9 cellular contexts compared by ENCODE assay signal in genomic region chr14:77598366-77599050, GRCh38. TPM values are rescaled to one million over a fixed set of nuclear protein-coding genes. Genes with fewer than 3 reads are reported as not detected.
DNase-seq lines count a peak whose midpoint lies in the region; ATAC-seq, FAIRE-seq and TF ChIP-seq lines count a peak whose summit lies in the region.
"Had no signal": no experiment of that assay in that cellular context is flagged by ENCODE, and none has a peak within 500 bp of the region (broad histone marks: within the 10 kb centered on the region; RNA-seq: fewer than 3 reads in every experiment).

No MANE protein-coding gene starts in this region.

- peak overlapping the region; percentile 0 for H3K4me3 ChIP-seq in CD8-positive, alpha-beta T cell (ENCODE audit: low read depth, low read length)
- no peak overlapping the region for H3K4me3 ChIP-seq in MM.1S (ENCODE audit: low read length)
- 0 out of 2 replicates have a peak overlapping the region, but pooled peaks have one; percentile 42 for H3K4me3 ChIP-seq in GM12878
- H3K4me3 ChIP-seq in gastroesophageal sphincter, result no peak overlapping the region

- no peak for FAIRE-seq in GM12878 (lab: Jason Lieb, UNC)

- POLR2A ChIA-PET in CD8-positive, alpha-beta T cell (lab: Charles Lee), result no interaction called here
- POLR2A ChIA-PET in GM12878 (lab: Charles Lee), result interaction anchor here (0.9 kb wide), 1 partner anchor 9 kb away, joined by 3 read pairs; no protein-coding TSS in a partner anchor

- H3K4me2 ChIP-seq in MM.1S (ENCODE audit: low read depth, low read length) (peak overlapping the region; percentile 29; the same call in 1 of the 2 replicates), GM12878 (ENCODE audit: control insufficient read depth, insufficient read depth) (peak overlapping the region; percentile 46; the same call in 1 of the 2 replicates)

- TF ChIP-seq RAD21 in GM12878 (IDR thresholded peaks at IDR 0.05; ENCODE audit: insufficient read depth, low read depth, low read length), result no peak

- H3K9ac ChIP-seq in MM.1S (ENCODE audit: low read length), result no peak overlapping the region
- H3K9ac ChIP-seq in GM12878 (ENCODE audit: control insufficient read depth, insufficient read depth, low read length), result peak overlapping the region; percentile 15; the same call in 1 of the 2 replicates

- SMC1A ChIA-PET in GM12878 (lab: Charles Lee; ENCODE audit: uncharacterized antibody, unreplicated experiment), result interaction anchor here (0.9 to 2.3 kb wide), 3 partner anchors 9 to 16 kb away, joined by 3 to 17 read pairs (median 3); no protein-coding TSS in a partner anchor

- no peaks in the 10 kb centered on the region for H3K27me3 ChIP-seq in CD8-positive, alpha-beta T cell (ENCODE audit: insufficient read depth, low read length)
- no peaks in the 10 kb centered on the region for H3K27me3 ChIP-seq in MM.1S (replicated peaks; ENCODE audit: insufficient read depth, low read length)
- no peaks in the 10 kb centered on the region for H3K27me3 ChIP-seq in GM12878 (replicated peaks in 1 of 2; ENCODE audit: control insufficient read depth in 2 of 2, insufficient read depth in 2 of 2, low read length in 1 of 2)
- H3K27me3 ChIP-seq in gastroesophageal sphincter, result no peaks in the 10 kb centered on the region

- no peaks in the 10 kb centered on the region for H3K9me3 Mint-ChIP-seq in CD8-positive, alpha-beta T cell
- no peaks in the 10 kb centered on the region for H3K9me3 Mint-ChIP-seq in natural killer cell
- H3K9me3 Mint-ChIP-seq in endothelial cell (ENCODE audit: unreplicated experiment), result no peaks in the 10 kb centered on the region

- H3K4me1 Mint-ChIP-seq in CD8-positive, alpha-beta T cell (ENCODE audit: low read depth), result peaks cover 61% of the 10 kb centered on the region
- H3K4me1 Mint-ChIP-seq in natural killer cell, result peaks cover 55 to 58% of the 10 kb centered on the region in 2 donors
- H3K4me1 Mint-ChIP-seq in endothelial cell (ENCODE audit: unreplicated experiment), result peaks cover 11% of the 10 kb centered on the region

- DNase-seq in CD8-positive, alpha-beta T cell, result peak in 3 of 7 experiments; percentile 21 to 40 (median 22)
- DNase-seq in MM.1S (peak; percentile 14), GM12878 (ENCODE audit: low read depth, low spot score) (no peak), natural killer cell (peak; percentile 24), posterior cingulate gyrus (no peak), endothelial cell (ENCODE audit: low spot score) (no peak)
- DNase-seq: activated effector memory CD4-positive, alpha-beta T cell treated with Interleukin-2 at 50 U/mL for 16 hours had no signal

- WGBS in GM12878 (ENCODE audit: insufficient coverage, insufficient replicate concordance, low lambda C conversion rate, missing lambda C conversion rate), result 65% methylated on average over 3 of the region's 3 CpGs
- WGBS in gastroesophageal sphincter (ENCODE audit: low coverage in 1 of 2), 2 donors, result 77 to 81% methylated on average over 3 of the region's 3 CpGs

- no peaks in the 10 kb centered on the region for H3F3A ChIP-seq in MM.1S (ENCODE audit: insufficient read depth, low read length)

- H2AFZ ChIP-seq in MM.1S (ENCODE audit: low read length) (no peak overlapping the region), GM12878 (ENCODE audit: control insufficient read depth, low read depth, low read length) (no peak overlapping the region; the same call in 1 of the 2 replicates)

- peak overlapping the region; percentile 74 for H3K4me3 Mint-ChIP-seq in CD8-positive, alpha-beta T cell
- H3K4me3 Mint-ChIP-seq in natural killer cell, result peak overlapping the region; percentile 79
- no peak overlapping the region for H3K4me3 Mint-ChIP-seq in endothelial cell (ENCODE audit: unreplicated experiment)

- peaks cover 8% of the 10 kb centered on the region for H3K36me3 ChIP-seq in CD8-positive, alpha-beta T cell (ENCODE audit: insufficient read depth, low read length)
- H3K36me3 ChIP-seq in MM.1S (replicated peaks; ENCODE audit: insufficient read depth, low read length) (no peaks in the 10 kb centered on the region), GM12878 (ENCODE audit: control insufficient read depth in 2 of 2, insufficient read depth in 2 of 2, low read length in 1 of 2) (peaks cover 0 to 10% of the 10 kb centered on the region in 2 experiments; a peak in 1 of 4 replicates), gastroesophageal sphincter (peaks cover 0 to 28% of the 10 kb centered on the region in 2 donors)

- TF ChIP-seq POLR2A in GM12878 (IDR thresholded peaks at IDR 0.05; ENCODE audit: low read depth, low read length) (no peak), gastroesophageal sphincter (IDR thresholded peaks at IDR 0.05) (no peak), GM18505 (IDR thresholded peaks at IDR 0.05; ENCODE audit: borderline replicate concordance, extremely low read depth, insufficient read depth, insufficient read length) (no peak)

- peak overlapping the region; percentile 94 for H3K27ac Mint-ChIP-seq in CD8-positive, alpha-beta T cell
- H3K27ac Mint-ChIP-seq in natural killer cell (peak overlapping the region; percentile 92 to 94), endothelial cell (ENCODE audit: unreplicated experiment) (no peak overlapping the region)

- TF ChIP-seq EP300 in GM12878 (IDR thresholded peaks at IDR 0.05; ENCODE audit: borderline replicate concordance in 1 of 2, control insufficient read depth in 1 of 2, low read depth in 2 of 2, low read length in 2 of 2) (no peak), gastroesophageal sphincter (IDR thresholded peaks at IDR 0.05) (no peak)

- H3K79me2 ChIP-seq in MM.1S (ENCODE audit: low read length) (peaks cover 5% of the 10 kb centered on the region; the same call in 1 of the 2 replicates), GM12878 (ENCODE audit: control insufficient read depth, insufficient read depth, low read length) (peaks cover 16% of the 10 kb centered on the region)

- no peaks in the 10 kb centered on the region for H3K9me2 ChIP-seq in MM.1S (replicated peaks; ENCODE audit: insufficient read depth, low read length)

- no peaks in the 10 kb centered on the region for H3K27me3 Mint-ChIP-seq in CD8-positive, alpha-beta T cell (ENCODE audit: low read depth)
- no peaks in the 10 kb centered on the region for H3K27me3 Mint-ChIP-seq in natural killer cell (ENCODE audit: low read depth in 2 of 2)
- H3K27me3 Mint-ChIP-seq in endothelial cell (ENCODE audit: unreplicated experiment), result no peaks in the 10 kb centered on the region

- intact Hi-C loops in CD8-positive, alpha-beta T cell (cut with DNase I, micrococcal nuclease), result loop anchor here in 1 of 2 experiments (2.0 to 5.0 kb wide), 3 partner anchors 16 to 141 kb away; partner anchors contain the start of genes AHSA1, ALKBH1, SLIRP and VIPAS39
- intact Hi-C loops in GM12878 (cut with micrococcal nuclease; ENCODE audit: unreplicated experiment), result no loop called here
- intact Hi-C loops in natural killer cell (cut with micrococcal nuclease), result no loop called here
- intact Hi-C loops in posterior cingulate gyrus (cut with DNase I), result no loop called here

- H3K27ac ChIP-seq in CD8-positive, alpha-beta T cell (ENCODE audit: low read depth, low read length), result peak overlapping the region; percentile 24
- H3K27ac ChIP-seq in MM.1S (ENCODE audit: low read length) (no peak overlapping the region), GM12878 (ENCODE audit: control insufficient read depth, insufficient read depth) (peak overlapping the region; percentile 45), gastroesophageal sphincter (no peak overlapping the region)

- RAD21 ChIA-PET in GM12878 (lab: Charles Lee; ENCODE audit: unreplicated experiment), result interaction anchor here (2.4 kb wide), 1 partner anchor 9 kb away, joined by 13 read pairs; no protein-coding TSS in a partner anchor

- peak; percentile 86 for ATAC-seq in CD8-positive, alpha-beta T cell
- ATAC-seq in GM12878, result peak; percentile 79
- ATAC-seq in natural killer cell, result peak; percentile 74 to 90 (median 80)
- ATAC-seq in gastroesophageal sphincter, result no peak
- no peak for ATAC-seq in GM18505 (IDR thresholded peaks at IDR 0.05; ENCODE audit: unreplicated experiment)

- no peak for TF ChIP-seq CTCF in CD8-positive, alpha-beta T cell (IDR thresholded peaks at IDR 0.05)
- no peak for TF ChIP-seq CTCF in MM.1S (IDR thresholded peaks at IDR 0.05; ENCODE audit: low read length)
- TF ChIP-seq CTCF in GM12878 (IDR thresholded peaks at IDR 0.05 in 2 of 3, conservative IDR thresholded peaks at IDR 0.05 in 1 of 3; ENCODE audit: control insufficient read depth in 2 of 3, extremely low read depth in 1 of 3, insufficient read depth in 1 of 3, low read depth in 3 of 3, low read length in 3 of 3), result no peak
- no peak for TF ChIP-seq CTCF in natural killer cell (IDR thresholded peaks at IDR 0.05)
- TF ChIP-seq CTCF in gastroesophageal sphincter (IDR thresholded peaks at IDR 0.05), result no peak
- no peak for TF ChIP-seq CTCF in endothelial cell (IDR thresholded peaks at IDR 0.05; ENCODE audit: unreplicated experiment)

- no peaks in the 10 kb centered on the region for H4K20me1 ChIP-seq in MM.1S (ENCODE audit: insufficient read depth, low read length)
- H4K20me1 ChIP-seq in GM12878 (ENCODE audit: control insufficient read depth, insufficient read depth), result no peaks in the 10 kb centered on the region

- BruUV-seq in GM12878 (replicated peaks; lab: Mats Ljungman, UMichigan), result no TSS peak

- peaks cover 31% of the 10 kb centered on the region for H3K4me1 ChIP-seq in CD8-positive, alpha-beta T cell (ENCODE audit: insufficient read depth, low read length)
- H3K4me1 ChIP-seq in MM.1S (ENCODE audit: low read length) (no peaks in the 10 kb centered on the region), GM12878 (ENCODE audit: control insufficient read depth, insufficient read depth, low read length) (peaks cover 15% of the 10 kb centered on the region), gastroesophageal sphincter (peaks cover 3 to 22% (median 6%) of the 10 kb centered on the region in 3 donors)

- H3K9me3 ChIP-seq in CD8-positive, alpha-beta T cell (ENCODE audit: low read length), result no peaks in the 10 kb centered on the region
- H3K9me3 ChIP-seq in MM.1S (replicated peaks; ENCODE audit: insufficient read depth, low read length) (no peaks in the 10 kb centered on the region), GM12878 (replicated peaks; ENCODE audit: control insufficient read depth, insufficient read depth, low read length) (no peaks in the 10 kb centered on the region; the same call in 2 of the 3 replicates), gastroesophageal sphincter (no peaks in the 10 kb centered on the region)

- in situ Hi-C loops in GM12878 (cut with MboI), result no loop called here

- CTCF ChIA-PET in CD8-positive, alpha-beta T cell (lab: Charles Lee), result interaction anchor here (0.8 kb wide), 1 partner anchor 723 kb away, joined by 4 read pairs; no protein-coding TSS in a partner anchor
- CTCF ChIA-PET in GM12878 (lab: Yijun Ruan, JAX), result interaction anchor here (0.6 to 1.3 kb wide), 4 partner anchors 9 to 142 kb away, joined by 3 to 4 read pairs (median 4); no protein-coding TSS in a partner anchor

- peaks cover 28% of the 10 kb centered on the region for H3K36me3 Mint-ChIP-seq in CD8-positive, alpha-beta T cell
- H3K36me3 Mint-ChIP-seq in natural killer cell, result no peaks in the 10 kb centered on the region
- peaks cover 20% of the 10 kb centered on the region for H3K36me3 Mint-ChIP-seq in endothelial cell (ENCODE audit: low read depth, unreplicated experiment)

RNA-seq across cellular contexts. Expression of gene SPTLC2, which starts 17.9 kb away (rescaled TPM):
- total RNA-seq in CD8-positive, alpha-beta T cell, result 10 to 100 TPM; 14.4 to 15.8 TPM
- total RNA-seq in GM12878 (2013; cell fraction: nucleolus; rRNA removed), result 55.2 and 61.5 TPM in 2 replicates
- total RNA-seq in GM12878 (2014; rRNA removed), result 17.6 and 21.7 TPM in 2 replicates
- total RNA-seq in GM12878 (2014; rRNA removed; fragmentation: Illumina TruSeq; extraction: Trizol), result 25.2 and 25.3 TPM in 2 replicates
- 32.5 and 35.1 TPM in 2 replicates for total RNA-seq in GM12878 (2021)
- polyA plus RNA-seq in GM12878 (2011; ENCODE audit: low read depth), result 9.4 TPM
- polyA plus RNA-seq in GM12878 (2011; rRNA removed), result 25.2 and 32.5 TPM in 2 replicates
- polyA plus RNA-seq in GM12878 (2011; cell fraction: cytosol; rRNA removed), result 10.5 and 13.0 TPM in 2 replicates
- 8.0 and 8.3 TPM in 2 replicates for polyA plus RNA-seq in GM12878 (2011; cell fraction: nucleus; rRNA removed)
- polyA plus RNA-seq in GM12878 (2012), result 8.6 and 9.5 TPM in 2 replicates
- polyA plus RNA-seq in GM12878 (2014; fragmentation: Illumina TruSeq; extraction: Trizol), result 18.8 and 25.0 TPM in 2 replicates
- 1 to 10 TPM; 6.9 to 7.3 TPM for polyA plus RNA-seq in GM12878 (2014; fragmentation: Nextera tagmentation; extraction: Ambion mirVana)
- polyA plus RNA-seq in GM12878 (2014; rRNA removed), result 11.3 and 14.1 TPM in 2 replicates
- 10 to 100 TPM; 20.7 to 26.2 TPM for polyA plus RNA-seq in GM12878 (2016; fragmentation: Nextera tagmentation; extraction: Ambion mirVana)
- 19.3 and 33.5 TPM in 2 replicates for polyA minus RNA-seq in GM12878 (2011; rRNA and poly(A)+ RNA removed)
- 6.0 and 9.6 TPM in 2 replicates for polyA minus RNA-seq in GM12878 (2011; cell fraction: cytosol; rRNA and poly(A)+ RNA removed)
- 4.0 and 9.5 TPM in 2 replicates for polyA minus RNA-seq in GM12878 (2011; cell fraction: nucleus; rRNA and poly(A)+ RNA removed)
- total RNA-seq in natural killer cell, result 10 to 100 TPM; 35.2 to 58.6 (median 50.4) TPM
- 10 to 100 TPM; 13.2 to 35.2 (median 20.5) TPM for total RNA-seq in gastroesophageal sphincter
- total RNA-seq in endothelial cell (ENCODE audit: unreplicated experiment), result 63.6 TPM

Comparison
In these comparisons a context has a peak if more than half of its experiments do, and no peak if none do; other contexts are left out.
1. ATAC-seq: peak in CD8-positive, alpha-beta T cell (single experiment), GM12878 (single experiment) and natural killer cell (3 of 3); none in gastroesophageal sphincter (single experiment) and GM18505 (single experiment).
2. DNase-seq: peak in MM.1S (single experiment) and natural killer cell (single experiment); none in GM12878 (single experiment), posterior cingulate gyrus (0 of 10) and endothelial cell (single experiment).
3. H3K27ac ChIP-seq: peak in CD8-positive, alpha-beta T cell (single experiment) and GM12878 (single experiment); none in MM.1S (single experiment) and gastroesophageal sphincter (0 of 4).
4. H3K4me3 ChIP-seq: peak in CD8-positive, alpha-beta T cell (single experiment) and GM12878 (single experiment); none in MM.1S (single experiment) and gastroesophageal sphincter (0 of 2).